15 cellular contexts compared by ENCODE assay signal in the genomic region with DNA sequence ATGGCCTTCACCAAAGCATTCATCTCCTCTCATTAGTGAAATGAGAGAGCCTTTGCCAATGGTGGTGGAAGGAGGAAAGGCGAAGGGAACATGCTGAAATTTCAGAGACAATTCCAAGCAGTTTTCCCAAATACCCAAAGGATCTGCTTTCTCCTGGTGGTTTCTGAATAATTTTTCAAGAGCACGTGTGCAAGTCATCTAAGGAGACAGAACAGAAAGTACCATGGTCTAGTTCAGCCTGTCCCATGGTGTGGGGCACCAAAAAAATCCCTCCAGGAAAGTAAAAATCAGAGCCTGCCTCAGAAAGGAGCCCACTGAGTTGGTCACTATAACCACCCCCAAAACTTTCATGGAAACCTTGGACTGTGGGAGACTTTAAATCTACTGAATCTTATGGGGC.
DNase-seq lines count a peak whose midpoint lies in the region; ATAC-seq and TF ChIP-seq lines count a peak whose summit lies in the region.
"Had no signal": no experiment of that assay in that cellular context is flagged by ENCODE, and none has a peak within 500 bp of the region (broad histone marks: within the 10 kb centered on the region; RNA-seq: fewer than 3 reads in every experiment).

No MANE protein-coding gene starts in this region.

- H3K36me3 Mint-ChIP-seq in GM23338 (ENCODE audit: low read depth) (no peaks in the 10 kb centered on the region), osteocyte (ENCODE audit: unreplicated experiment) (peaks cover 72% of the 10 kb centered on the region)
- H3K36me3 Mint-ChIP-seq: CD8-positive, alpha-beta T cell had no signal

- 0 out of 2 replicates have a peak, but pooled peaks cover 3% of the 10 kb centered on the region for H3K9me2 ChIP-seq in GM23338 (ENCODE audit: insufficient read depth)

- DNase-seq in Right ventricle myocardium superior = no peak
- no peak for DNase-seq in right cardiac atrium
- DNase-seq in GM23338 (ENCODE audit: low spot score) = no peak
- no peak for DNase-seq in osteocyte (ENCODE audit: extremely low spot score, unreplicated experiment)
- DNase-seq in NCI-H82 treated with DMSO at 0.1 percent for 48 hours (lab: John Stamatoyannopoulos, UW; ENCODE audit: unreplicated experiment) = no peak
- DNase-seq in DMS114 treated with DMSO at 0.1 percent for 48 hours (lab: John Stamatoyannopoulos, UW; ENCODE audit: unreplicated experiment) = no peak
- DNase-seq: 8988T; Calu3; CD8-positive, alpha-beta T cell; DMS53; GM23248; HCEC 1CT had no signal

- H3K27ac Mint-ChIP-seq in GM23338 = 0 out of 2 replicates have a peak overlapping the region, but pooled peaks have one; percentile 14
- peak overlapping the region; percentile 67 for H3K27ac Mint-ChIP-seq in osteocyte (ENCODE audit: unreplicated experiment)
- H3K27ac Mint-ChIP-seq: B cell; CD8-positive, alpha-beta T cell had no signal

- H4K20me1 ChIP-seq in GM23338 (replicated peaks; ENCODE audit: insufficient read depth) = no peaks in the 10 kb centered on the region
- H4K20me1 ChIP-seq: BLaER1 treated with 17β-estradiol and CSF1 and Interleukin-3, amounts not matched to agents 10 nM and 100 nM had no signal

- WGBS in right cardiac atrium = 71% methylated on average over 2 of the region's 2 CpGs

- H3K9me3 Mint-ChIP-seq in GM23338 (no peaks in the 10 kb centered on the region), osteocyte (ENCODE audit: unreplicated experiment) (no peaks in the 10 kb centered on the region)
- H3K9me3 Mint-ChIP-seq: CD8-positive, alpha-beta T cell had no signal

- H3K9me3 ChIP-seq in right cardiac atrium (ENCODE audit: control insufficient read depth, low read length) = no peaks in the 10 kb centered on the region
- H3K9me3 ChIP-seq: BLaER1 treated with 17β-estradiol and CSF1 and Interleukin-3, amounts not matched to agents 10 nM and 100 nM had no signal

- no peaks in the 10 kb centered on the region for H3K79me2 ChIP-seq in GM23338 (replicated peaks; ENCODE audit: insufficient read depth)

- H2AFZ ChIP-seq in GM23338 = no peak overlapping the region
- H2AFZ ChIP-seq: GM23248 had no signal

- no peak overlapping the region for H3K4me2 ChIP-seq in GM23338
- H3K4me2 ChIP-seq: BLaER1 treated with 17β-estradiol and CSF1 and Interleukin-3, amounts not matched to agents 10 nM and 100 nM had no signal

- H3K27me3 ChIP-seq in right cardiac atrium (ENCODE audit: control insufficient read depth, insufficient read depth) = no peaks in the 10 kb centered on the region
- no peaks in the 10 kb centered on the region for H3K27me3 ChIP-seq in GM23338 (ENCODE audit: insufficient read depth)
- H3K27me3 ChIP-seq: BLaER1 treated with 17β-estradiol and CSF1 and Interleukin-3, amounts not matched to agents 10 nM and 100 nM had no signal

- peaks cover 2% of the 10 kb centered on the region for H3K27me3 Mint-ChIP-seq in GM23338 (ENCODE audit: insufficient read depth, low read depth, poor library complexity)
- no peaks in the 10 kb centered on the region for H3K27me3 Mint-ChIP-seq in osteocyte (ENCODE audit: unreplicated experiment)
- H3K27me3 Mint-ChIP-seq: B cell had no signal

- no peak for TF ChIP-seq CTCF in GM23338 (conservative IDR thresholded peaks at IDR 0.05; ENCODE audit: low read depth in 2 of 2)
- TF ChIP-seq CTCF in osteocyte (IDR thresholded peaks at IDR 0.05) = no peak

- H3K4me1 ChIP-seq in right cardiac atrium (ENCODE audit: control insufficient read depth, insufficient read depth, low read length) (no peaks in the 10 kb centered on the region), GM23338 (ENCODE audit: insufficient read depth) (peaks cover 21% of the 10 kb centered on the region)
- H3K4me1 ChIP-seq: BLaER1 treated with 17β-estradiol and CSF1 and Interleukin-3, amounts not matched to agents 10 nM and 100 nM had no signal

- H3K4me1 Mint-ChIP-seq in GM23338 (peaks cover 13% of the 10 kb centered on the region; the same call in 2 of the 3 replicates), osteocyte (ENCODE audit: unreplicated experiment) (peaks cover 39% of the 10 kb centered on the region)
- H3K4me1 Mint-ChIP-seq: B cell had no signal

- H3K36me3 ChIP-seq in GM23338 (ENCODE audit: insufficient read depth) = no peaks in the 10 kb centered on the region
- H3K36me3 ChIP-seq: BLaER1 treated with 17β-estradiol and CSF1 and Interleukin-3, amounts not matched to agents 10 nM and 100 nM had no signal

- H3K4me3 ChIP-seq in right cardiac atrium (ENCODE audit: low read length) (no peak overlapping the region), GM23338 (no peak overlapping the region)
- H3K4me3 ChIP-seq: BLaER1 treated with 17β-estradiol and CSF1 and Interleukin-3, amounts not matched to agents 10 nM and 100 nM; GM23248 had no signal

- peak; percentile 56 for ATAC-seq in Right ventricle myocardium superior (ENCODE audit: poor library complexity)
- no peak for ATAC-seq in right cardiac atrium
- no peak for ATAC-seq in GM23338
- ATAC-seq in GM21723 (IDR thresholded peaks at IDR 0.05; ENCODE audit: unreplicated experiment) = no peak
- ATAC-seq: CD8-positive, alpha-beta T cell had no signal

- H3K27ac ChIP-seq in right cardiac atrium (ENCODE audit: low read length) = no peak overlapping the region
- no peak overlapping the region for H3K27ac ChIP-seq in GM23338 (ENCODE audit: low read depth)
- H3K27ac ChIP-seq: BLaER1 treated with 17β-estradiol and CSF1 and Interleukin-3, amounts not matched to agents 10 nM and 100 nM; GM23248 had no signal

- H3F3A ChIP-seq in GM23338 (replicated peaks; ENCODE audit: low read depth) = no peaks in the 10 kb centered on the region

- intact Hi-C loops in Right ventricle myocardium superior (cut with DNase I) (no loop called here), right cardiac atrium (cut with DNase I) (no loop called here)

- H3K4me3 Mint-ChIP-seq in GM23338 (no peak overlapping the region), osteocyte (ENCODE audit: unreplicated experiment) (no peak overlapping the region)
- H3K4me3 Mint-ChIP-seq: B cell; CD8-positive, alpha-beta T cell had no signal

TF ChIP-seq in GM23338, 12 proteins besides CTCF, POLR2A, EP300 and RAD21:
- TF ChIP-seq ZNF331 (CRISPR knock-in tag; IDR thresholded peaks at IDR 0.05; ENCODE audit: low read depth) (no peak), EZH2phosphoT487 (IDR thresholded peaks at IDR 0.05; ENCODE audit: unreplicated experiment) (no peak), JUNB (IDR thresholded peaks at IDR 0.05; ENCODE audit: unreplicated experiment) (no peak)
